ENCODE assay signal across 1 cellular context in genomic region chr7:5231116-5231515, GRCh38.
TF ChIP-seq lines count a peak whose summit lies in the region.

No MANE protein-coding gene starts in this region.

TF ChIP-seq in endothelial cell of umbilical vein, 7 proteins besides CTCF, POLR2A, EP300 and RAD21:
- TF ChIP-seq FOS (IDR thresholded peaks at IDR 0.05; ENCODE audit: borderline replicate concordance, insufficient read depth, low read length), result no peak
- no peak for TF ChIP-seq MYC (IDR thresholded peaks at IDR 0.05; ENCODE audit: low read depth, low read length)
- TF ChIP-seq EZH2 (IDR thresholded peaks at IDR 0.05; ENCODE audit: borderline replicate concordance, low read depth, low read length, severe bottlenecking), result no peak
- no peak for TF ChIP-seq JUN (IDR thresholded peaks at IDR 0.05; ENCODE audit: borderline replicate concordance, insufficient read depth, insufficient read length, low read depth)
- TF ChIP-seq GATA2 (IDR thresholded peaks at IDR 0.05; ENCODE audit: insufficient read depth, insufficient read length, low read depth, low read length), result no peak
- no peak for TF ChIP-seq MAX (IDR thresholded peaks at IDR 0.05; ENCODE audit: insufficient read depth, insufficient read length)
- TF ChIP-seq POLR2AphosphoS5 (IDR thresholded peaks at IDR 0.05; ENCODE audit: insufficient read depth, low read depth, low read length), result no peak
